34 cellular contexts compared by ENCODE assay signal in genomic region chr19:32831611-32832010, GRCh38. TPM values are rescaled to one million over a fixed set of nuclear protein-coding genes. Genes with fewer than 3 reads are reported as not detected.
"Had no signal": no experiment of that assay in that cellular context is flagged by ENCODE, and none has a peak within 500 bp of the region (broad histone marks: within the 10 kb centered on the region; RNA-seq: fewer than 3 reads in every experiment).

No MANE protein-coding gene starts in this region.

- FAIRE-seq: bronchial epithelial cell, TTC549 had no signal

- DNase-seq: activated B cell treated with CpG ODN at 0.5 μM for 24 hours; activated CD4-positive, alpha-beta T cell treated with anti-CD3 and anti-CD28 coated beads for 48 hours; activated CD4-positive, alpha-beta T cell treated with anti-CD3 and anti-CD28 coated beads, Interleukin-2, amount 50 U/mL, for 1 hour; activated CD4-positive, alpha-beta T cell treated with anti-CD3 and anti-CD28 coated beads, Interleukin-2, amount 50 U/mL, for 48 hours; activated CD8-positive, alpha-beta memory T cell treated with anti-CD3 and anti-CD28 coated beads for 24 hours; activated CD8-positive, alpha-beta T cell treated with anti-CD3 and anti-CD28 coated beads for 36 hours; activated effector memory CD4-positive, alpha-beta T cell treated with Interleukin-2 at 50 U/mL for 16 hours; activated gamma-delta T cell treated with Interleukin-2 at 50 U/mL for 16 hours; activated naive CD4-positive, alpha-beta T cell treated with anti-CD3 and anti-CD28 coated beads, Interleukin-2, amount 50 U/mL, for 16 hours; activated naive CD4-positive, alpha-beta T cell treated with Interleukin-2 at 50 U/mL for 16 hours; activated T-cell treated with anti-CD3 and anti-CD28 coated beads, Interleukin-2, amount 50 U/mL, for 4 hours; amygdala; brain microvascular endothelial cell; dorsolateral prefrontal cortex; effector memory CD4-positive, alpha-beta T cell; erythroblast; foreskin keratinocyte; gastrocnemius medialis; glutamatergic neuron; T-cell; T-helper 9 cell had no signal

- H3K4me3 ChIP-seq: coronary artery, dorsolateral prefrontal cortex, esophagus muscularis mucosa, gastrocnemius medialis, heart left ventricle had no signal

- H3K27me3 Mint-ChIP-seq: activated B cell treated with CpG ODN at 0.5 μM for 24 hours; activated CD8-positive, alpha-beta T cell treated with anti-CD3 and anti-CD28 coated beads for 36 hours; activated naive CD8-positive, alpha-beta T cell; activated T-helper 17 cell treated with anti-CD3 and anti-CD28 coated beads, Interleukin-2, amount 50 U/mL, for 72 hours; central memory CD8-positive, alpha-beta T cell; dendritic cell treated with granulocyte-macrophage colony-stimulating factor and Interleukin-4, amounts not matched to agents 40 ng/mL and 50 ng/mL, for 4 days; T-cell had no signal

- H3K27ac Mint-ChIP-seq: activated B cell treated with CpG ODN at 0.5 μM for 24 hours; activated CD8-positive, alpha-beta T cell treated with anti-CD3 and anti-CD28 coated beads for 36 hours; activated naive CD8-positive, alpha-beta T cell; activated T-helper 17 cell treated with anti-CD3 and anti-CD28 coated beads, Interleukin-2, amount 50 U/mL, for 72 hours; dendritic cell treated with granulocyte-macrophage colony-stimulating factor and Interleukin-4, amounts not matched to agents 40 ng/mL and 50 ng/mL, for 4 days; T-cell; T-helper 1 cell treated with Interleukin-12 subunit alpha and Interleukin-12 subunit beta and Interleukin-4 antibody, amounts not matched to agents 30 μg/mL and 1 μg/mL, for 36 hours had no signal

- H3K27ac ChIP-seq: brain microvascular endothelial cell, coronary artery, dorsolateral prefrontal cortex, esophagus muscularis mucosa, foreskin keratinocyte, gastrocnemius medialis, heart left ventricle, VCaP had no signal

- H3K36me3 ChIP-seq: brain microvascular endothelial cell, gastrocnemius medialis, heart left ventricle had no signal

- ATAC-seq: activated CD4-positive, CD25-positive, alpha-beta regulatory T cell treated with anti-CD3 and anti-CD28 coated beads, Interleukin-2, amount 50 U/mL, for 24 hours; activated CD8-positive, alpha-beta T cell treated with anti-CD3 and anti-CD28 coated beads for 36 hours; activated T-cell treated with anti-CD3 and anti-CD28 coated beads, Interleukin-2, amount 50 U/mL, for 4 hours; activated T-helper 17 cell treated with anti-CD3 and anti-CD28 coated beads, Interleukin-2, amount 50 U/mL, for 72 hours; foreskin keratinocyte; gastrocnemius medialis; heart left ventricle; T-cell had no signal

- H3K36me3 Mint-ChIP-seq: T-cell had no signal

- H3K4me1 Mint-ChIP-seq: activated B cell treated with CpG ODN at 0.5 μM for 24 hours; central memory CD8-positive, alpha-beta T cell had no signal

- H3K9me3 Mint-ChIP-seq: activated CD8-positive, alpha-beta T cell treated with anti-CD3 and anti-CD28 coated beads for 36 hours; activated T-cell treated with anti-CD3 and anti-CD28 coated beads, Interleukin-2, amount 50 U/mL, for 4 hours; activated T-helper 17 cell treated with anti-CD3 and anti-CD28 coated beads, Interleukin-2, amount 50 U/mL, for 72 hours; central memory CD8-positive, alpha-beta T cell; dendritic cell treated with granulocyte-macrophage colony-stimulating factor and Interleukin-4, amounts not matched to agents 40 ng/mL and 50 ng/mL, for 4 days; T-cell; T-helper 1 cell treated with Interleukin-12 subunit alpha and Interleukin-12 subunit beta and Interleukin-4 antibody, amounts not matched to agents 30 μg/mL and 1 μg/mL, for 36 hours had no signal

- H3K4me3 Mint-ChIP-seq: activated B cell treated with CpG ODN at 0.5 μM for 24 hours; activated CD8-positive, alpha-beta T cell treated with anti-CD3 and anti-CD28 coated beads for 36 hours; activated naive CD8-positive, alpha-beta T cell; activated T-cell treated with anti-CD3 and anti-CD28 coated beads, Interleukin-2, amount 50 U/mL, for 4 hours; activated T-helper 17 cell treated with anti-CD3 and anti-CD28 coated beads, Interleukin-2, amount 50 U/mL, for 72 hours; central memory CD8-positive, alpha-beta T cell; dendritic cell treated with granulocyte-macrophage colony-stimulating factor and Interleukin-4, amounts not matched to agents 40 ng/mL and 50 ng/mL, for 4 days; T-cell; T-helper 1 cell treated with Interleukin-12 subunit alpha and Interleukin-12 subunit beta and Interleukin-4 antibody, amounts not matched to agents 30 μg/mL and 1 μg/mL, for 36 hours had no signal

- H3K9me3 ChIP-seq: esophagus muscularis mucosa, gastrocnemius medialis, heart left ventricle had no signal

- H3K4me1 ChIP-seq: foreskin keratinocyte, gastrocnemius medialis, heart left ventricle had no signal

- H3K27me3 ChIP-seq: brain microvascular endothelial cell, dorsolateral prefrontal cortex, esophagus muscularis mucosa, foreskin keratinocyte, gastrocnemius medialis, heart left ventricle had no signal

RNA-seq across cellular contexts. Expression of gene SLC7A9, which starts 38.0 kb away (rescaled TPM):
- total RNA-seq: activated CD8-positive, alpha-beta T cell treated with anti-CD3 and anti-CD28 coated beads for 36 hours; activated T-cell treated with anti-CD3 and anti-CD28 coated beads, Interleukin-2, amount 50 U/mL, for 4 hours; cardiac septum; foreskin keratinocyte; heart left ventricle had no signal
